In genomic region chr16:70476272-70477020, GRCh38 we compare ENCODE assay signal across 8 cellular contexts. TPM values are rescaled to one million over a fixed set of nuclear protein-coding genes. Genes with fewer than 3 reads are reported as not detected.
A peak's percentile ranks its signal among the peaks of the same experiment; 100 is the strongest.
DNase-seq lines count a peak whose midpoint lies in the region; ATAC-seq and TF ChIP-seq lines count a peak whose summit lies in the region.

No MANE protein-coding gene starts in this region.

- intact Hi-C loops in activated CD4-positive, alpha-beta memory T cell treated with anti-CD3 and anti-CD28 coated beads for 36 hours (cut with micrococcal nuclease): loop anchor here (1.0 to 2.0 kb wide), 6 partner anchors 20 to 95 kb away; partner anchors contain the start of genes FCSK and ST3GAL2

- CTCF ChIA-PET in activated CD4-positive, alpha-beta memory T cell treated with anti-CD3 and anti-CD28 coated beads for 36 hours (lab: Charles Lee): interaction anchor here (0.9 to 1.4 kb wide), 5 partner anchors 20 to 96 kb away, joined by 3 to 4 read pairs (median 3); no protein-coding TSS in a partner anchor

- ATAC-seq in GM21360 (IDR thresholded peaks at IDR 0.05; ENCODE audit: unreplicated experiment) (peak; percentile 81), HG03521 (IDR thresholded peaks at IDR 0.05; ENCODE audit: unreplicated experiment) (peak; percentile 77)
- ATAC-seq in stimulated activated naive CD8-positive, alpha-beta T cell treated with anti-CD3 and anti-CD28 coated beads, Interleukin-15, Interleukin-2, amounts not matched to agents 100 U/mL and 50 U/mL, for 24 hours: peak; percentile 95

- no peak overlapping the region for H3K4me3 Mint-ChIP-seq in activated CD4-positive, alpha-beta memory T cell treated with anti-CD3 and anti-CD28 coated beads for 36 hours

- H3K9me3 Mint-ChIP-seq in activated CD4-positive, alpha-beta memory T cell treated with anti-CD3 and anti-CD28 coated beads for 36 hours: no peaks in the 10 kb centered on the region

- POLR2A ChIA-PET in activated CD4-positive, alpha-beta memory T cell treated with anti-CD3 and anti-CD28 coated beads for 36 hours (lab: Charles Lee): interaction anchor here (0.7 to 2.8 kb wide), 5 partner anchors 19 to 130 kb away, joined by 3 to 17 read pairs (median 4); partner anchors contain the start of genes DDX19A and ST3GAL2

- TF ChIP-seq CTCF in GM10266 (IDR thresholded peaks at IDR 0.05; ENCODE audit: control insufficient read depth, insufficient read depth, low read depth, missing control alignments): no peak

- peak overlapping the region; percentile 85 for H3K27ac Mint-ChIP-seq in activated CD4-positive, alpha-beta memory T cell treated with anti-CD3 and anti-CD28 coated beads for 36 hours

- H3K4me1 Mint-ChIP-seq in activated CD4-positive, alpha-beta memory T cell treated with anti-CD3 and anti-CD28 coated beads for 36 hours (ENCODE audit: low read depth): peaks cover 25% of the 10 kb centered on the region

- H3K27me3 Mint-ChIP-seq in activated CD4-positive, alpha-beta memory T cell treated with anti-CD3 and anti-CD28 coated beads for 36 hours: no peaks in the 10 kb centered on the region

- peaks cover 2% of the 10 kb centered on the region for H3K36me3 Mint-ChIP-seq in activated CD4-positive, alpha-beta memory T cell treated with anti-CD3 and anti-CD28 coated beads for 36 hours

- peak; percentile 96 for DNase-seq in GM10266 (ENCODE audit: extremely low spot score)
- DNase-seq in activated CD4-positive, alpha-beta memory T cell treated with anti-CD3 and anti-CD28 coated beads for 36 hours: peak; percentile 78
- DNase-seq in glomerular endothelial cell (ENCODE audit: extremely low read depth, low read depth, low spot score): peak; percentile 34
- DNase-seq in stimulated activated naive CD8-positive, alpha-beta T cell treated with anti-CD3 and anti-CD28 coated beads, Interleukin-15, Interleukin-2, amounts not matched to agents 100 U/mL and 50 U/mL, for 24 hours: peak; percentile 57
- no peak for DNase-seq in amniotic stem cell (lab: John Stamatoyannopoulos, UW)
- DNase-seq in NCI-H187 treated with DMSO at 0.1 percent for 48 hours (lab: John Stamatoyannopoulos, UW): no peak

RNA-seq across cellular contexts. Expression of gene FCSK, which starts 22.1 kb away (rescaled TPM):
- 10 to 100 TPM; 13.1 to 14.0 TPM for total RNA-seq in activated CD4-positive, alpha-beta memory T cell treated with anti-CD3 and anti-CD28 coated beads for 36 hours
- 14.9 and 17.2 TPM in 2 replicates for total RNA-seq in glomerular endothelial cell

RNA-seq across cellular contexts. Expression of gene ST3GAL2, which starts 37.5 kb away (rescaled TPM):
- 10 to 100 TPM; 16.7 to 17.3 TPM for total RNA-seq in activated CD4-positive, alpha-beta memory T cell treated with anti-CD3 and anti-CD28 coated beads for 36 hours
- total RNA-seq in glomerular endothelial cell: 38.6 and 58.3 TPM in 2 replicates

RNA-seq across cellular contexts. Expression of gene COG4, which starts 46.9 kb away (rescaled TPM):
- 10 to 100 TPM; 35.9 to 40.2 TPM for total RNA-seq in activated CD4-positive, alpha-beta memory T cell treated with anti-CD3 and anti-CD28 coated beads for 36 hours
- total RNA-seq in glomerular endothelial cell: 47.4 and 48.2 TPM in 2 replicates

RNA-seq across cellular contexts. Expression of gene SF3B3, which starts 47.2 kb away (rescaled TPM):
- total RNA-seq in activated CD4-positive, alpha-beta memory T cell treated with anti-CD3 and anti-CD28 coated beads for 36 hours: 100 to 1,000 TPM; 450 to 453 TPM
- 122 and 167 TPM in 2 replicates for total RNA-seq in glomerular endothelial cell

Comparison
In these comparisons a context has a peak if more than half of its experiments do, and no peak if none do; other contexts are left out.
1. DNase-seq: peak in GM10266 (single experiment), activated CD4-positive, alpha-beta memory T cell treated with anti-CD3 and anti-CD28 coated beads for 36 hours (single experiment), glomerular endothelial cell (single experiment) and stimulated activated naive CD8-positive, alpha-beta T cell treated with anti-CD3 and anti-CD28 coated beads, Interleukin-15, Interleukin-2, amounts not matched to agents 100 U/mL and 50 U/mL, for 24 hours (single experiment); none in amniotic stem cell (single experiment) and NCI-H187 treated with DMSO at 0.1 percent for 48 hours (single experiment).
2. Peak in every context shown above with its lines, with median percentiles within 50 percentile points of each other: ATAC-seq.